25 cellular contexts compared by ENCODE assay signal in the genomic region with DNA sequence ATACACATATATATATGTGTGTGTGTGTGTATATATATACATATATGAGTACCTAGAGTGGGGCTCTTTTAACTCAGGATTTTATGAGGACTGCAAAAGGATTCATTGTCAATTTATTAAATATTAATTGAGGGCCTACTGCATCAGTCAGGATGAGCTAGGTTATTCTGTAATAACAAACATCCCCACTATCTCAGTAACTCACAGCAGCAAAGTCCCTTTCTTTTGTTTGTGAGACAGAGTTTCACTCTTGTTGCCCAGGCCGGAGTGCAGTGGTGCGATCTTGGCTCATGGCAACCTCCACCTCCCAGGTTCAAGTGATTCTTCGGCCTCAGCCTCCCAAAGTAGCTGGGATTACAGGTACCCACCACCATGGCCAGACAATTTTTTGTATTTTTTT.
DNase-seq lines count a peak whose midpoint lies in the region; ATAC-seq, FAIRE-seq and TF ChIP-seq lines count a peak whose summit lies in the region.
"Had no signal": no experiment of that assay in that cellular context is flagged by ENCODE, and none has a peak within 500 bp of the region (broad histone marks: within the 10 kb centered on the region; RNA-seq: fewer than 3 reads in every experiment).

No MANE protein-coding gene starts in this region.

- no peak overlapping the region for H3K4me2 ChIP-seq in K562 (ENCODE audit: insufficient read depth, low read length)
- H3K4me2 ChIP-seq: BLaER1 had no signal

- no TSS peak for BruUV-seq in K562 (replicated peaks; lab: Mats Ljungman, UMichigan)

- H3K9me1 ChIP-seq in K562 (ENCODE audit: control insufficient read depth, insufficient read depth, low read length) = no peaks in the 10 kb centered on the region

- FAIRE-seq in K562 (lab: Jason Lieb, UNC) = no peak
- FAIRE-seq: A204.1, GM12878, GM12892, GM19239 had no signal

- POLR2A ChIA-PET in K562 (lab: Yijun Ruan, JAX) = interaction anchor here (0.7 kb wide), 1 partner anchor 9 kb away, joined by 3 read pairs; no protein-coding TSS in a partner anchor

- H3K9ac ChIP-seq in K562 (ENCODE audit: insufficient read depth in 1 of 2, low read depth in 2 of 2, low read length in 2 of 2) = no peak overlapping the region
- H3K9ac ChIP-seq: BLaER1 had no signal

- TF ChIP-seq EP300 in K562 (IDR thresholded peaks at IDR 0.05; ENCODE audit: low read length) (no peak), transverse colon (IDR thresholded peaks at IDR 0.05; ENCODE audit: low read depth) (no peak)

- peaks cover 0 to 9% of the 10 kb centered on the region in 2 donors for H3K4me1 ChIP-seq in right atrium auricular region
- peaks cover 0 to 3% of the 10 kb centered on the region in 2 experiments; a peak in 2 of 5 replicates for H3K4me1 ChIP-seq in K562 (replicated peaks in 1 of 2; ENCODE audit: control insufficient read depth in 2 of 2, insufficient read depth in 2 of 2, low read length in 2 of 2)
- no peaks in the 10 kb centered on the region for H3K4me1 ChIP-seq in transverse colon
- H3K4me1 ChIP-seq: BE2C had no signal

- H3K9me3 ChIP-seq in right atrium auricular region (peaks cover 0 to 6% of the 10 kb centered on the region in 2 donors), K562 (replicated peaks; ENCODE audit: control insufficient read depth, insufficient read depth, low read depth, low read length) (no peaks in the 10 kb centered on the region), transverse colon (no peaks in the 10 kb centered on the region)
- H3K9me3 ChIP-seq: BE2C had no signal

- TF ChIP-seq CTCF in right atrium auricular region (IDR thresholded peaks at IDR 0.05) (no peak), GM13977 (IDR thresholded peaks at IDR 0.05; ENCODE audit: extremely low read depth, insufficient read depth, missing control alignments) (no peak), K562 (IDR thresholded peaks at IDR 0.05 in 2 of 3, conservative IDR thresholded peaks at IDR 0.05 in 1 of 3; ENCODE audit: insufficient read depth in 2 of 3, low read depth in 1 of 3, low read length in 3 of 3) (no peak), transverse colon (IDR thresholded peaks at IDR 0.05) (no peak)

- no peaks in the 10 kb centered on the region for H3K36me3 ChIP-seq in right atrium auricular region
- no peaks in the 10 kb centered on the region for H3K36me3 ChIP-seq in K562 (ENCODE audit: control insufficient read depth, insufficient read depth, low read length)
- no peaks in the 10 kb centered on the region for H3K36me3 ChIP-seq in transverse colon
- H3K36me3 ChIP-seq: BE2C, BLaER1 had no signal

- WGBS in K562 (ENCODE audit: insufficient coverage, low coverage, missing lambda C conversion rate) = 6% methylated on average over 3 of the region's 3 CpGs
- WGBS in transverse colon (ENCODE audit: low coverage in 1 of 2), 2 donors = 98% methylated on average over 3 of the region's 3 CpGs; no CpG with 5 or more reads in 1 of the 2 donors

- no peaks in the 10 kb centered on the region for H4K20me1 ChIP-seq in K562 (replicated peaks; ENCODE audit: control insufficient read depth, insufficient read depth, low read length)
- H4K20me1 ChIP-seq: BLaER1 had no signal

- H3K27me3 ChIP-seq in right atrium auricular region = no peaks in the 10 kb centered on the region
- peaks cover 8 to 38% of the 10 kb centered on the region in 2 experiments; a peak in 2 of 5 replicates for H3K27me3 ChIP-seq in K562 (ENCODE audit: control insufficient read depth in 2 of 2, insufficient read depth in 2 of 2, low read length in 2 of 2)
- no peaks in the 10 kb centered on the region for H3K27me3 ChIP-seq in transverse colon
- H3K27me3 ChIP-seq: BE2C, BLaER1 had no signal

- peak; percentile 26 for DNase-seq in right atrium auricular region (ENCODE audit: low spot score)
- DNase-seq in Right ventricle myocardium superior = no peak
- peak; percentile 1 for DNase-seq in GM13977 (ENCODE audit: low spot score)
- no peak for DNase-seq in K562 (ENCODE audit: extremely low read depth in 1 of 4, low spot score in 3 of 4)
- no peak for DNase-seq in transverse colon
- DNase-seq: 8988T; ACHN; BE2C; C1 segment of cervical spinal cord; CD4-positive, alpha-beta memory T cell; CD4-positive, CD25-positive, alpha-beta regulatory T cell; CD8-positive, alpha-beta memory T cell; COR-L47; DMS 273 treated with DMSO at 0.1 percent for 48 hours; DMS153; DMS53; DMS79; DND-41; EL; GDM1 had no signal

- H3K27ac ChIP-seq in right atrium auricular region (no peak overlapping the region), K562 (ENCODE audit: extremely low read depth, low read depth, low read length) (no peak overlapping the region), transverse colon (no peak overlapping the region)
- H3K27ac ChIP-seq: BLaER1 had no signal

- no peak for TF ChIP-seq RAD21 in K562 (CRISPR knock-in tag; conservative IDR thresholded peaks at IDR 0.05 in 1 of 2, IDR thresholded peaks at IDR 0.05 in 1 of 2)

- no peak for ATAC-seq in Right ventricle myocardium superior (ENCODE audit: poor library complexity)
- no peak for ATAC-seq in K562
- ATAC-seq: GM12878 had no signal

- no peaks in the 10 kb centered on the region for H3K79me2 ChIP-seq in K562 (ENCODE audit: control insufficient read depth, insufficient read depth, low read length)

- CTCF ChIA-PET in K562 (lab: Yijun Ruan, JAX; ENCODE audit: low intra/inter-chr PET ratio) = no interaction called here

- no peak overlapping the region for H2AFZ ChIP-seq in K562 (ENCODE audit: low read depth, low read length)

- TF ChIP-seq POLR2A in K562 (conservative IDR thresholded peaks at IDR 0.05) = no peak
- no peak for TF ChIP-seq POLR2A in transverse colon (IDR thresholded peaks at IDR 0.05)

- no peak overlapping the region for H3K4me3 ChIP-seq in right atrium auricular region
- no peak overlapping the region for H3K4me3 ChIP-seq in K562
- no peak overlapping the region for H3K4me3 ChIP-seq in transverse colon
- H3K4me3 ChIP-seq: BLaER1, GM12878 had no signal

- in situ Hi-C loops in GM13977 (cut with MboI; ENCODE audit: low pct_unique_long_range_greater_than_20kb, low sequenced_read_pairs, unreplicated experiment) = no loop called here
- in situ Hi-C loops in K562 (cut with MboI) = no loop called here
- in situ Hi-C loops in transverse colon (cut with MboI; ENCODE audit: low pct_ligation_motif_present in 1 of 4, low pct_unique_long_range_greater_than_20kb in 1 of 4, low sequenced_read_pairs in 3 of 4) = no loop called here

- intact Hi-C loops in Right ventricle myocardium superior (cut with DNase I) (no loop called here), K562 (cut with micrococcal nuclease) (no loop called here), transverse colon (cut with DNase I; ENCODE audit: low total_unique reads) (no loop called here)

TF ChIP-seq in K562, 482 proteins besides CTCF, POLR2A, EP300 and RAD21:
- TF ChIP-seq RFX5 (IDR thresholded peaks at IDR 0.05; ENCODE audit: low read depth, low read length) (no peak), ZNF12 (CRISPR knock-in tag; IDR thresholded peaks at IDR 0.05) (peak; percentile 93)

Comparison
In these comparisons a context has a peak if more than half of its experiments do, and no peak if none do; other contexts are left out.
1. DNase-seq: peak in right atrium auricular region (single experiment) and GM13977 (single experiment); none in Right ventricle myocardium superior (single experiment), K562 (0 of 4) and transverse colon (single experiment).